20 cellular contexts compared by ENCODE assay signal in the genomic region with DNA sequence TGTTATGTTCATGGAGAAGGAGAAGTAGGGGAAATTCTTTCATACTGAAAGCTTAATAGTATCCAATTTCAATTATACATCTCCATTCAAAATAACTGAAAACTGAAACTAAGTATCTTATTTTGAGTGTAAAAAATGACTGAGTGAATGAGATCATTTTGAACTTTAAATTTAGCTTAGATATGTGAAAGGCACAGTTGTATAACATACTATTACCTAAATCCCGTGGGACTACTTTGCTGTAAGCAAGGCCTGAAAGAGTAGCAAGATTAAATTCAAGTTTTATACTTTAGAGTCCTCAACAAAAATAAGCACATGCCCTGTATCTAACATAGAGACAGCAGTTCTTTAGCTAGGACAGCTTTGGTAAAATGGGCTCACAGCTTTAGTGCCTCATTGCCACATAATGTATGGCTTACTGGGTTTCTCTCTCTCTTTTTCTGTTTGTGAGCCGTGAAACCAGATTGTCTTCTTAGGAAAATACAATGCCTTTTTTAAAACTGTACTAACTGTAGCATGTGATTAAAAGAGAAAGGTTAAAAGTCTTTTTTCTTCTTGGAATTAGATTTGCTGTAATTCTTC. TPM values are rescaled to one million over a fixed set of nuclear protein-coding genes. Genes with fewer than 3 reads are reported as not detected.
A peak's percentile ranks its signal among the peaks of the same experiment; 100 is the strongest.
DNase-seq lines count a peak whose midpoint lies in the region; ATAC-seq and TF ChIP-seq lines count a peak whose summit lies in the region.
"Had no signal": no experiment of that assay in that cellular context is flagged by ENCODE, and none has a peak within 500 bp of the region (broad histone marks: within the 10 kb centered on the region; RNA-seq: fewer than 3 reads in every experiment).

No MANE protein-coding gene starts in this region.

- POLR2A ChIA-PET in T-cell (lab: Charles Lee) = no interaction called here

- CTCF ChIA-PET in T-cell (lab: Charles Lee) = interaction anchor here in 1 of 2 donors (0.6 kb wide), 1 partner anchor 11 kb away, joined by 6 read pairs; no protein-coding TSS in a partner anchor

- no peak overlapping the region for H3K4me3 Mint-ChIP-seq in T-cell
- H3K4me3 Mint-ChIP-seq: B cell; CD4-positive, alpha-beta memory T cell; GM23338 had no signal

- no peak for TF ChIP-seq CTCF in astrocyte of the spinal cord (IDR thresholded peaks at IDR 0.05; ENCODE audit: low read depth, low read length)

- H3K4me1 Mint-ChIP-seq in T-cell = no peaks in the 10 kb centered on the region
- H3K4me1 Mint-ChIP-seq: B cell; CD4-positive, alpha-beta memory T cell; GM23338 had no signal

- no peak overlapping the region for H3K27ac Mint-ChIP-seq in T-cell
- H3K27ac Mint-ChIP-seq: B cell; CD4-positive, alpha-beta memory T cell; GM23338 had no signal

- peaks cover 3% of the 10 kb centered on the region for H3K36me3 Mint-ChIP-seq in T-cell
- H3K36me3 Mint-ChIP-seq: CD4-positive, alpha-beta memory T cell had no signal

- H3K9me3 Mint-ChIP-seq in T-cell = no peaks in the 10 kb centered on the region
- H3K9me3 Mint-ChIP-seq: CD4-positive, alpha-beta memory T cell; GM23338 had no signal

- in situ Hi-C loops in astrocyte of the spinal cord (cut with HindIII; ENCODE audit: low sequenced_read_pairs) = no loop called here

- no peak overlapping the region for H3K4me3 ChIP-seq in astrocyte of the spinal cord (ENCODE audit: low read depth, low read length)
- H3K4me3 ChIP-seq: GM23338, PC-9, SJSA1 had no signal

- DNase-seq in NCI-H748 (lab: John Stamatoyannopoulos, UW; ENCODE audit: unreplicated experiment) (peak; percentile 12), NCI-H748 treated with DMSO at 0.1 percent for 48 hours (lab: John Stamatoyannopoulos, UW) (no peak), astrocyte of the spinal cord (ENCODE audit: low read depth, low spot score) (peak; percentile 12), T-cell (no peak), SK-N-DZ (ENCODE audit: low spot score) (no peak), NCI-H510A treated with DMSO at 0.1 percent for 48 hours (lab: John Stamatoyannopoulos, UW) (no peak)
- DNase-seq: Calu3; CD4-positive, alpha-beta memory T cell; KG1; NCI-H1092 treated with DMSO at 0.1 percent for 48 hours; NCI-H1694; NCI-H446; NCI-H774; PC-9 had no signal

- no peaks in the 10 kb centered on the region for H3K27me3 Mint-ChIP-seq in T-cell
- H3K27me3 Mint-ChIP-seq: B cell; CD4-positive, alpha-beta memory T cell had no signal

- ATAC-seq in HG03432 (IDR thresholded peaks at IDR 0.05; ENCODE audit: unreplicated experiment) (peak; percentile 53), T-cell (replicated peaks in 1 of 4) (no peak), GM21390 (IDR thresholded peaks at IDR 0.05; ENCODE audit: unreplicated experiment) (no peak)
- ATAC-seq: GM23338, HCT116 had no signal

RNA-seq across cellular contexts. Expression of gene GSTCD, which starts 43.2 kb away (rescaled TPM):
- total RNA-seq in T-cell = 1 to 10 TPM; 5.1 to 7.5 (median 5.2) TPM
- 14.9 and 18.4 TPM in 2 replicates for polyA plus RNA-seq in SK-N-DZ (2014; cell fraction: cytosol; rRNA removed)
- polyA plus RNA-seq in SK-N-DZ (2014; cell fraction: nucleus; rRNA removed) = 10.2 and 27.1 TPM in 2 replicates

RNA-seq across cellular contexts. Expression of gene INTS12, which starts 43.3 kb away (rescaled TPM):
- 10 to 100 TPM; 14.5 to 23.8 (median 17.3) TPM for total RNA-seq in T-cell
- polyA plus RNA-seq in SK-N-DZ (2014; cell fraction: cytosol; rRNA removed) = 13.8 and 23.4 TPM in 2 replicates
- polyA plus RNA-seq in SK-N-DZ (2014; cell fraction: nucleus; rRNA removed) = 30.6 and 32.0 TPM in 2 replicates

Comparison
In these comparisons a context has a peak if more than half of its experiments do, and no peak if none do; other contexts are left out.
1. DNase-seq: peak in NCI-H748 (single experiment) and astrocyte of the spinal cord (single experiment); none in NCI-H748 treated with DMSO at 0.1 percent for 48 hours (single experiment), T-cell (0 of 34), SK-N-DZ (single experiment) and NCI-H510A treated with DMSO at 0.1 percent for 48 hours (single experiment).